In the genomic region with DNA sequence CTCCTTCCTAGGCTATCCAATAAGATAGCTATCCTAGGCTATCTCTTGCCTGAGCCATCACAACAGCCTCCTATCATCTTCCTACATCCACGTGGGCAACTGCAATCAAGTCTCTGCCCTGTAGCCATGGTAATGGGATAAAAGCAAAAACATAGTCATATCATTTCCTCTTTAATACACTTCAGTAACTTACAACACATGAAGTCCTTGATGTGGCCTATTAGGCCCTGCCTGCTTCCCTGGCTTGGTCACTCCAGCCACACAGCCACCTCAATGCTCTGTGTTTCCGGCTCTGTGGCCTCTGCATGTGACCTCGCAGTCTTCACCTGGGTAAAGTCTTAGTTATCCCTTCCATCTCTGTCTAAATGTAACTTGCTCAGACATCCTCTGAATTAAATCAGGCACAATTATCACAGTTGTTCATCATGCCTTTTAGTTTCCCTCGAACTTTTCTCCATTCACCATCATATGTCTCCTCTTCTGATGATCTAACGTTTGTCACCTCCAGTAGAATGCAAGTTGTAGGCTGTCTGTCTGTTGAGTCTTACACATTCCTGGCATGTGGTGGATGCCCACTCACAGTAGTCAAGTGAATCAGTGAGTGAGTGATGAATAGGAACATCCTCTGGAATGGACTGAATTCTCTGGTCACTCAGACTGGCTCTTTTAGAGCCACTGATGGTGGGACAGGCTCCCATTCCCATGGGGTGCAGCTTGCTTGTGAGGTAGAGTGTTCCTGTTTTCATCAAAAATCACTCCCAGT, we compare ENCODE assay signal across 1 cellular context.
TF ChIP-seq lines count a peak whose summit lies in the region.

No MANE protein-coding gene starts in this region.

TF ChIP-seq in SK-N-SH, 30 proteins besides CTCF, POLR2A, EP300 and RAD21 (continued from another document):
- TF ChIP-seq, protein P1, sequence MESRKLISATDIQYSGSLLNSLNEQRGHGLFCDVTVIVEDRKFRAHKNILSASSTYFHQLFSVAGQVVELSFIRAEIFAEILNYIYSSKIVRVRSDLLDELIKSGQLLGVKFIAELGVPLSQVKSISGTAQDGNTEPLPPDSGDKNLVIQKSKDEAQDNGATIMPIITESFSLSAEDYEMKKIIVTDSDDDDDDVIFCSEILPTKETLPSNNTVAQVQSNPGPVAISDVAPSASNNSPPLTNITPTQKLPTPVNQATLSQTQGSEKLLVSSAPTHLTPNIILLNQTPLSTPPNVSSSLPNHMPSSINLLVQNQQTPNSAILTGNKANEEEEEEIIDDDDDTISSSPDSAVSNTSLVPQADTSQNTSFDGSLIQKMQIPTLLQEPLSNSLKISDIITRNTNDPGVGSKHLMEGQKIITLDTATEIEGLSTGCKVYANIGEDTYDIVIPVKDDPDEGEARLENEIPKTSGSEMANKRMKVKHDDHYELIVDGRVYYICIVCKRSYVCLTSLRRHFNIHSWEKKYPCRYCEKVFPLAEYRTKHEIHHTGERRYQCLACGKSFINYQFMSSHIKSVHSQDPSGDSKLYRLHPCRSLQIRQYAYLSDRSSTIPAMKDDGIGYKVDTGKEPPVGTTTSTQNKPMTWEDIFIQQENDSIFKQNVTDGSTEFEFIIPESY (IDR thresholded peaks at IDR 0.05; ENCODE audit: borderline replicate concordance, low read depth): no peak
- no peak for TF ChIP-seq GATA2 (CRISPR knock-in tag; IDR thresholded peaks at IDR 0.05)
- TF ChIP-seq NFIC (IDR thresholded peaks at IDR 0.05; ENCODE audit: borderline replicate concordance): no peak
- TF ChIP-seq CHD2 (IDR thresholded peaks at IDR 0.05; ENCODE audit: low read length, partially characterized antibody): no peak
- TF ChIP-seq NRF1 (IDR thresholded peaks at IDR 0.05; ENCODE audit: low read depth, low read length): no peak
- TF ChIP-seq TEAD4 (IDR thresholded peaks at IDR 0.05; ENCODE audit: borderline replicate concordance, insufficient read depth): no peak
- TF ChIP-seq RXRA (IDR thresholded peaks at IDR 0.05; ENCODE audit: borderline replicate concordance, low read depth): no peak
- TF ChIP-seq FOXM1 (IDR thresholded peaks at IDR 0.05; ENCODE audit: low read depth): no peak
- no peak for TF ChIP-seq POLR2AphosphoS5 (IDR thresholded peaks at IDR 0.05; ENCODE audit: low read depth, low read length)
- TF ChIP-seq RFX5 (IDR thresholded peaks at IDR 0.05; ENCODE audit: low read length): no peak
- no peak for TF ChIP-seq TCF12 (IDR thresholded peaks at IDR 0.05)
- TF ChIP-seq, protein P2, sequence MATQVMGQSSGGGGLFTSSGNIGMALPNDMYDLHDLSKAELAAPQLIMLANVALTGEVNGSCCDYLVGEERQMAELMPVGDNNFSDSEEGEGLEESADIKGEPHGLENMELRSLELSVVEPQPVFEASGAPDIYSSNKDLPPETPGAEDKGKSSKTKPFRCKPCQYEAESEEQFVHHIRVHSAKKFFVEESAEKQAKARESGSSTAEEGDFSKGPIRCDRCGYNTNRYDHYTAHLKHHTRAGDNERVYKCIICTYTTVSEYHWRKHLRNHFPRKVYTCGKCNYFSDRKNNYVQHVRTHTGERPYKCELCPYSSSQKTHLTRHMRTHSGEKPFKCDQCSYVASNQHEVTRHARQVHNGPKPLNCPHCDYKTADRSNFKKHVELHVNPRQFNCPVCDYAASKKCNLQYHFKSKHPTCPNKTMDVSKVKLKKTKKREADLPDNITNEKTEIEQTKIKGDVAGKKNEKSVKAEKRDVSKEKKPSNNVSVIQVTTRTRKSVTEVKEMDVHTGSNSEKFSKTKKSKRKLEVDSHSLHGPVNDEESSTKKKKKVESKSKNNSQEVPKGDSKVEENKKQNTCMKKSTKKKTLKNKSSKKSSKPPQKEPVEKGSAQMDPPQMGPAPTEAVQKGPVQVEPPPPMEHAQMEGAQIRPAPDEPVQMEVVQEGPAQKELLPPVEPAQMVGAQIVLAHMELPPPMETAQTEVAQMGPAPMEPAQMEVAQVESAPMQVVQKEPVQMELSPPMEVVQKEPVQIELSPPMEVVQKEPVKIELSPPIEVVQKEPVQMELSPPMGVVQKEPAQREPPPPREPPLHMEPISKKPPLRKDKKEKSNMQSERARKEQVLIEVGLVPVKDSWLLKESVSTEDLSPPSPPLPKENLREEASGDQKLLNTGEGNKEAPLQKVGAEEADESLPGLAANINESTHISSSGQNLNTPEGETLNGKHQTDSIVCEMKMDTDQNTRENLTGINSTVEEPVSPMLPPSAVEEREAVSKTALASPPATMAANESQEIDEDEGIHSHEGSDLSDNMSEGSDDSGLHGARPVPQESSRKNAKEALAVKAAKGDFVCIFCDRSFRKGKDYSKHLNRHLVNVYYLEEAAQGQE (IDR thresholded peaks at IDR 0.05; ENCODE audit: low read depth, low read length): no peak
- no peak for TF ChIP-seq ELF1 (IDR thresholded peaks at IDR 0.05)
TF ChIP-seq in SK-N-SH: peak in this region for 0.
